9 cellular contexts compared by ENCODE assay signal in the genomic region with DNA sequence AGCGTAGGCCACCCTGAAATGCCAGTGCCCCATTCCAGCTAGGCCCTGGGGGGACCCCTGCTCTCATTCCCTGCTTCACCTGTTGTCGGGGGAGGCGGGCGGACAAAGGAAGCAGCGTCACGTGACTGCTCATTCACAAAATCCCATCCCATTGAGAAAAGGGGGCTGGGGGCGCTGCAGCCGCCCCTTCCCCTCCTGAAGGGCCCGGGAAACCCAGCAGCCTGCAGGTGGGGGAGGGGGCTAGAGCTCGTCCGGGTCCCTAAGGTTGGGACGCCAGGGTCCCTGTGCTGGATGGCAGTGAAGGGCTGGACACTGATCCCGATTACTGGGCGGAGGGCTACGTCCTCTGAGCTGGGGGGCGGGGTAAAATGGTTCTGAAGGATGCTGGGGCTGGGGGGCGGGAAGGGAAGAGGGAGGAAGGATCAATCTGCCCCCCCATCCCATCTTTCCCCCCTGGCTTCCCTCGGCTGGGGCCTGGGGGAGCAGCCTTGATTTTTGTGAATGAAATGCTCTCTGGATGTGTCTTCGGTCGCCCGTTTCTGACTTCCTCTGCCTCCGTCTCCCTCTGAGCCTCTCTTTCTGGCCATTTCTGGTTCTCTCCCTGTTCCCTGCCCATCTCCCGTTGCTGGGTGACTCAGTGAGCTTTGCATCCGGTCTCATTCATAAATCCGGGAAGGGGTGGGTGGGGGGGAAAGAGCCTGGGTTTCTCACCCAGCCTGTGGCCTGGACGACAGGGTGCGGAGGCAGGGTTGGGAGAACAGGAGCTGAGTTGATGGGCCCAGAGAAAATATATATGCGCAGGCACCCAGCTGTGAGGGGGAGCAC. TPM values are rescaled to one million over a fixed set of nuclear protein-coding genes. Genes with fewer than 3 reads are reported as not detected.
A peak's percentile ranks its signal among the peaks of the same experiment; 100 is the strongest.
DNase-seq lines count a peak whose midpoint lies in the region; ATAC-seq and TF ChIP-seq lines count a peak whose summit lies in the region.
"Had no signal": no experiment of that assay in that cellular context is flagged by ENCODE, and none has a peak within 500 bp of the region (broad histone marks: within the 10 kb centered on the region; RNA-seq: fewer than 3 reads in every experiment).

No MANE protein-coding gene starts in this region.

- peak overlapping the region; percentile 66 for H3K4me3 Mint-ChIP-seq in stimulated activated naive CD8-positive, alpha-beta T cell treated with anti-CD3 and anti-CD28 coated beads, Interleukin-15, Interleukin-2, amounts not matched to agents 100 ng/mL and 50 ng/mL, for 24 hours
- peak overlapping the region; percentile 80 for H3K4me3 Mint-ChIP-seq in progenitor cell of endocrine pancreas (ENCODE audit: low read depth)

- H3K27me3 Mint-ChIP-seq in stimulated activated naive CD8-positive, alpha-beta T cell treated with anti-CD3 and anti-CD28 coated beads, Interleukin-15, Interleukin-2, amounts not matched to agents 100 ng/mL and 50 ng/mL, for 24 hours = peaks cover 43% of the 10 kb centered on the region
- H3K27me3 Mint-ChIP-seq in progenitor cell of endocrine pancreas = peaks cover 15% of the 10 kb centered on the region

- TF ChIP-seq CTCF in fibroblast of mammary gland (conservative IDR thresholded peaks at IDR 0.05; ENCODE audit: control insufficient read depth, insufficient read depth, low read depth, low read length) (no peak), progenitor cell of endocrine pancreas (IDR thresholded peaks at IDR 0.05; ENCODE audit: unreplicated experiment) (no peak)

- no peak overlapping the region for H3K27ac Mint-ChIP-seq in stimulated activated naive CD8-positive, alpha-beta T cell treated with anti-CD3 and anti-CD28 coated beads, Interleukin-15, Interleukin-2, amounts not matched to agents 100 ng/mL and 50 ng/mL, for 24 hours
- H3K27ac Mint-ChIP-seq in progenitor cell of endocrine pancreas = peak overlapping the region; percentile 86

- H3K4me3 ChIP-seq in fibroblast of mammary gland (ENCODE audit: control insufficient read depth, low read depth, low read length) = peak overlapping the region; percentile 85

- peaks cover 10% of the 10 kb centered on the region for H3K36me3 Mint-ChIP-seq in stimulated activated naive CD8-positive, alpha-beta T cell treated with anti-CD3 and anti-CD28 coated beads, Interleukin-15, Interleukin-2, amounts not matched to agents 100 ng/mL and 50 ng/mL, for 24 hours (ENCODE audit: low read depth)
- peaks cover 20% of the 10 kb centered on the region for H3K36me3 Mint-ChIP-seq in progenitor cell of endocrine pancreas (ENCODE audit: insufficient read depth)

- no peaks in the 10 kb centered on the region for H3K9me3 Mint-ChIP-seq in stimulated activated naive CD8-positive, alpha-beta T cell treated with anti-CD3 and anti-CD28 coated beads, Interleukin-15, Interleukin-2, amounts not matched to agents 100 ng/mL and 50 ng/mL, for 24 hours
- peaks cover 3% of the 10 kb centered on the region for H3K9me3 Mint-ChIP-seq in progenitor cell of endocrine pancreas (ENCODE audit: low read depth)

- ATAC-seq in stimulated activated naive CD8-positive, alpha-beta T cell treated with anti-CD3 and anti-CD28 coated beads, Interleukin-15, Interleukin-2, amounts not matched to agents 100 U/mL and 50 U/mL, for 24 hours = no peak
- ATAC-seq in esophagus mucosa (no peak), GM19023 (IDR thresholded peaks at IDR 0.05; ENCODE audit: unreplicated experiment) (no peak)

- H3K4me1 Mint-ChIP-seq in stimulated activated naive CD8-positive, alpha-beta T cell treated with anti-CD3 and anti-CD28 coated beads, Interleukin-15, Interleukin-2, amounts not matched to agents 100 ng/mL and 50 ng/mL, for 24 hours (ENCODE audit: low read depth) = peaks cover 34% of the 10 kb centered on the region
- peaks cover 11% of the 10 kb centered on the region for H3K4me1 Mint-ChIP-seq in progenitor cell of endocrine pancreas (ENCODE audit: low read depth)

- no peak for DNase-seq in stimulated activated naive CD8-positive, alpha-beta T cell treated with anti-CD3 and anti-CD28 coated beads, Interleukin-15, Interleukin-2, amounts not matched to agents 100 U/mL and 50 U/mL, for 24 hours
- DNase-seq in SW 1271 (lab: John Stamatoyannopoulos, UW) (peak; percentile 45 to 56), fibroblast of mammary gland (ENCODE audit: low read depth) (peak; percentile 81), progenitor cell of endocrine pancreas (ENCODE audit: low spot score, unreplicated experiment) (no peak), SIG-M5 (lab: John Stamatoyannopoulos, UW) (no peak)

RNA-seq across cellular contexts. Expression of gene SPRED3, which starts 0.8 kb away (rescaled TPM):
- 13.0 and 13.6 TPM in 2 replicates for total RNA-seq in progenitor cell of endocrine pancreas
- 0.56 TPM for total RNA-seq in esophagus mucosa

RNA-seq across cellular contexts. Expression of gene GGN, which starts 1.5 kb away (rescaled TPM):
- total RNA-seq in progenitor cell of endocrine pancreas (2.8 and 3.3 TPM in 2 replicates), esophagus mucosa (not detected)

RNA-seq across cellular contexts. Expression of gene FAM98C, which starts 13.6 kb away (rescaled TPM):
- 14.7 and 19.6 TPM in 2 replicates for total RNA-seq in progenitor cell of endocrine pancreas
- total RNA-seq in esophagus mucosa = 20.8 TPM

RNA-seq across cellular contexts. Expression of gene PSMD8, which starts 14.9 kb away (rescaled TPM):
- 122 and 128 TPM in 2 replicates for total RNA-seq in progenitor cell of endocrine pancreas
- 154 TPM for total RNA-seq in esophagus mucosa

RNA-seq across cellular contexts. Expression of gene RASGRP4, which starts 36.7 kb away (rescaled TPM):
- total RNA-seq in progenitor cell of endocrine pancreas (not detected in 2 replicates), esophagus mucosa (0.24 TPM)
- total RNA-seq: glomerular endothelial cell had no signal

Comparison
In these comparisons a context has a peak if more than half of its experiments do, and no peak if none do; other contexts are left out.
1. DNase-seq: peak in SW 1271 (2 of 2) and fibroblast of mammary gland (single experiment); none in stimulated activated naive CD8-positive, alpha-beta T cell treated with anti-CD3 and anti-CD28 coated beads, Interleukin-15, Interleukin-2, amounts not matched to agents 100 U/mL and 50 U/mL, for 24 hours (single experiment), progenitor cell of endocrine pancreas (single experiment) and SIG-M5 (single experiment).